In genomic region chr21:39802226-39802625, GRCh38 we compare ENCODE assay signal across 40 cellular contexts. TPM values are rescaled to one million over a fixed set of nuclear protein-coding genes. Genes with fewer than 3 reads are reported as not detected.
"Had no signal": no experiment of that assay in that cellular context is flagged by ENCODE, and none has a peak within 500 bp of the region (broad histone marks: within the 10 kb centered on the region; RNA-seq: fewer than 3 reads in every experiment).

No MANE protein-coding gene starts in this region.

- H3K27me3 Mint-ChIP-seq: activated naive CD4-positive, alpha-beta T cell treated with anti-CD3 and anti-CD28 coated beads, Interleukin-2, amount 10 ng/mL, durations not matched to agents 7 days and 5 days; activated naive CD8-positive, alpha-beta T cell; activated naive CD8-positive, alpha-beta T cell treated with anti-CD3 and anti-CD28 coated beads for 36 hours; activated naive CD8-positive, alpha-beta T cell treated with anti-CD3 and anti-CD28 coated beads, Interleukin-2, amount 10 ng/mL, durations not matched to agents 7 days and 5 days; activated naive CD8-positive, alpha-beta T cell treated with anti-CD3 and anti-CD28 coated beads, Interleukin-2, amount 50 U/mL, for 24 hours; activated T-cell treated with anti-CD3 and anti-CD28 coated beads, Interleukin-2, amount 50 U/mL, for 24 hours; central memory CD8-positive, alpha-beta T cell had no signal

- H3K4me3 ChIP-seq: adrenal gland, ascending aorta, body of pancreas, breast epithelium, cardiac muscle cell had no signal

- H3K4me1 Mint-ChIP-seq: activated naive CD4-positive, alpha-beta T cell treated with anti-CD3 and anti-CD28 coated beads, Interleukin-2, amount 10 ng/mL, durations not matched to agents 7 days and 5 days; activated naive CD4-positive, alpha-beta T cell treated with anti-CD3 and anti-CD28 coated beads, Interleukin-2, amount 50 U/mL, for 24 hours; activated naive CD8-positive, alpha-beta T cell treated with anti-CD3 and anti-CD28 coated beads for 36 hours; activated naive CD8-positive, alpha-beta T cell treated with anti-CD3 and anti-CD28 coated beads, Interleukin-2, amount 10 ng/mL, durations not matched to agents 7 days and 5 days; activated naive CD8-positive, alpha-beta T cell treated with anti-CD3 and anti-CD28 coated beads, Interleukin-2, amount 50 U/mL, for 24 hours; activated T-helper 17 cell treated with anti-CD3 and anti-CD28 coated beads, Interleukin-2, amount 50 U/mL, for 72 hours; central memory CD8-positive, alpha-beta T cell had no signal

- H3K27me3 ChIP-seq: adrenal gland, ascending aorta, body of pancreas, brain microvascular endothelial cell, breast epithelium, cardiac muscle cell had no signal

- H3K9me3 Mint-ChIP-seq: activated naive CD4-positive, alpha-beta T cell treated with anti-CD3 and anti-CD28 coated beads, Interleukin-2, amount 50 U/mL, for 24 hours; activated T-cell treated with anti-CD3 and anti-CD28 coated beads, Interleukin-2, amount 50 U/mL, for 24 hours; activated T-cell treated with anti-CD3 and anti-CD28 coated beads, Interleukin-2, amount 50 U/mL, for 72 hours; activated T-helper 1 cell treated with anti-CD3 and anti-CD28 coated beads, Interleukin-12 subunit alpha, Interleukin-12 subunit beta, Interleukin-2, Interleukin-4 antibody, amounts not matched to agents 30 ng/mL and 10 ng/mL and 1 ng/mL, durations not matched to agents 14 hours and 24 hours and 36 hours; activated T-helper 2 cell treated with anti-CD3 and anti-CD28 coated beads, Interferon-gamma antibody, Interleukin-2, Interleukin-4, amounts not matched to agents 10 μg/mL and 5 μg/mL and 100 μg/mL, durations not matched to agents 14 hours and 24 hours and 36 hours; brain had no signal

- H3K36me3 ChIP-seq: adrenal gland, ascending aorta, brain microvascular endothelial cell, breast epithelium, cardiac muscle cell had no signal

- DNase-seq: activated effector memory CD4-positive, alpha-beta T cell treated with anti-CD3 and anti-CD28 coated beads, Interleukin-2, amount 50 U/mL, for 16 hours; activated effector memory CD4-positive, alpha-beta T cell treated with Interleukin-2 at 50 U/mL for 16 hours; activated gamma-delta T cell; activated gamma-delta T cell treated with Interleukin-2 at 50 U/mL for 16 hours; activated naive CD4-positive, alpha-beta T cell; activated naive CD4-positive, alpha-beta T cell treated with anti-CD3 and anti-CD28 coated beads for 36 hours; activated naive CD4-positive, alpha-beta T cell treated with anti-CD3 and anti-CD28 coated beads, Interleukin-2, amount 10 ng/mL, durations not matched to agents 7 days and 5 days; activated naive CD4-positive, alpha-beta T cell treated with anti-CD3 and anti-CD28 coated beads, Interleukin-2, amount 50 U/mL, for 16 hours; activated naive CD4-positive, alpha-beta T cell treated with Interleukin-2 at 50 U/mL for 16 hours; activated naive CD8-positive, alpha-beta T cell treated with anti-CD3 and anti-CD28 coated beads for 36 hours; activated naive CD8-positive, alpha-beta T cell treated with anti-CD3 and anti-CD28 coated beads, Interleukin-2, amount 10 ng/mL, durations not matched to agents 7 days and 5 days; activated naive CD8-positive, alpha-beta T cell treated with anti-CD3 and anti-CD28 coated beads, Interleukin-2, amount 50 U/mL, for 24 hours; activated T-cell treated with anti-CD3 and anti-CD28 coated beads, Interleukin-2, amount 50 U/mL, for 1 hour; activated T-cell treated with anti-CD3 and anti-CD28 coated beads, Interleukin-2, amount 50 U/mL, for 24 hours; activated T-cell treated with anti-CD3 and anti-CD28 coated beads, Interleukin-2, amount 50 U/mL, for 4 hours; activated T-cell treated with anti-CD3 and anti-CD28 coated beads, Interleukin-2, amount 50 U/mL, for 48 hours; activated T-cell treated with anti-CD3 and anti-CD28 coated beads, Interleukin-2, amount 50 U/mL, for 72 hours; adrenal gland; amniotic stem cell; amygdala; anterior cingulate cortex; aorta; body of pancreas; brain microvascular endothelial cell; caudate nucleus; central memory CD4-positive, alpha-beta T cell; cerebellar nuclear complex had no signal

- H3K36me3 Mint-ChIP-seq: activated naive CD4-positive, alpha-beta T cell treated with anti-CD3 and anti-CD28 coated beads, Interleukin-2, amount 10 ng/mL, durations not matched to agents 7 days and 5 days; activated naive CD4-positive, alpha-beta T cell treated with anti-CD3 and anti-CD28 coated beads, Interleukin-2, amount 50 U/mL, for 24 hours; activated naive CD4-positive, alpha-beta T cell treated with anti-CD3 and anti-CD28 coated beads, Interleukin-2, amount 50 U/mL, for 72 hours; activated naive CD8-positive, alpha-beta T cell; activated naive CD8-positive, alpha-beta T cell treated with anti-CD3 and anti-CD28 coated beads for 36 hours; activated naive CD8-positive, alpha-beta T cell treated with anti-CD3 and anti-CD28 coated beads, Interleukin-2, amount 10 ng/mL, durations not matched to agents 7 days and 5 days; brain had no signal

- H3K4me1 ChIP-seq: adrenal gland, ascending aorta, body of pancreas, breast epithelium had no signal

- H3K27ac ChIP-seq: adrenal gland, ascending aorta, body of pancreas, brain microvascular endothelial cell, breast epithelium, cardiac muscle cell had no signal

- H3K4me3 Mint-ChIP-seq: activated naive CD4-positive, alpha-beta T cell treated with anti-CD3 and anti-CD28 coated beads for 36 hours; activated naive CD4-positive, alpha-beta T cell treated with anti-CD3 and anti-CD28 coated beads, Interleukin-2, amount 10 ng/mL, durations not matched to agents 7 days and 5 days; activated naive CD4-positive, alpha-beta T cell treated with anti-CD3 and anti-CD28 coated beads, Interleukin-2, amount 50 U/mL, for 24 hours; activated naive CD8-positive, alpha-beta T cell; activated naive CD8-positive, alpha-beta T cell treated with anti-CD3 and anti-CD28 coated beads for 36 hours; activated naive CD8-positive, alpha-beta T cell treated with anti-CD3 and anti-CD28 coated beads, Interleukin-2, amount 10 ng/mL, durations not matched to agents 7 days and 5 days; activated naive CD8-positive, alpha-beta T cell treated with anti-CD3 and anti-CD28 coated beads, Interleukin-2, amount 50 U/mL, for 24 hours; activated T-cell treated with anti-CD3 and anti-CD28 coated beads, Interleukin-2, amount 50 U/mL, for 24 hours; activated T-cell treated with anti-CD3 and anti-CD28 coated beads, Interleukin-2, amount 50 U/mL, for 4 hours; activated T-cell treated with anti-CD3 and anti-CD28 coated beads, Interleukin-2, amount 50 U/mL, for 72 hours; activated T-helper 1 cell treated with anti-CD3 and anti-CD28 coated beads, Interleukin-12 subunit alpha, Interleukin-12 subunit beta, Interleukin-2, Interleukin-4 antibody, amounts not matched to agents 30 ng/mL and 10 ng/mL and 1 ng/mL, durations not matched to agents 14 hours and 24 hours and 36 hours; activated T-helper 17 cell treated with anti-CD3 and anti-CD28 coated beads, Interleukin-2, amount 50 U/mL, for 72 hours; brain; central memory CD8-positive, alpha-beta T cell had no signal

- H3K9me3 ChIP-seq: adrenal gland, ascending aorta, body of pancreas, breast epithelium had no signal

- H3K27ac Mint-ChIP-seq: activated naive CD4-positive, alpha-beta T cell treated with anti-CD3 and anti-CD28 coated beads for 36 hours; activated naive CD4-positive, alpha-beta T cell treated with anti-CD3 and anti-CD28 coated beads, Interleukin-2, amount 10 ng/mL, durations not matched to agents 7 days and 5 days; activated naive CD4-positive, alpha-beta T cell treated with anti-CD3 and anti-CD28 coated beads, Interleukin-2, amount 50 U/mL, for 24 hours; activated naive CD4-positive, alpha-beta T cell treated with anti-CD3 and anti-CD28 coated beads, Interleukin-2, amount 50 U/mL, for 72 hours; activated naive CD8-positive, alpha-beta T cell; activated naive CD8-positive, alpha-beta T cell treated with anti-CD3 and anti-CD28 coated beads for 36 hours; activated naive CD8-positive, alpha-beta T cell treated with anti-CD3 and anti-CD28 coated beads, Interleukin-2, amount 10 ng/mL, durations not matched to agents 7 days and 5 days; activated naive CD8-positive, alpha-beta T cell treated with anti-CD3 and anti-CD28 coated beads, Interleukin-2, amount 50 U/mL, for 24 hours; activated T-cell treated with anti-CD3 and anti-CD28 coated beads, Interleukin-2, amount 50 U/mL, for 24 hours; activated T-cell treated with anti-CD3 and anti-CD28 coated beads, Interleukin-2, amount 50 U/mL, for 72 hours; activated T-helper 1 cell treated with anti-CD3 and anti-CD28 coated beads, Interleukin-12 subunit alpha, Interleukin-12 subunit beta, Interleukin-2, Interleukin-4 antibody, amounts not matched to agents 30 ng/mL and 10 ng/mL and 1 ng/mL, durations not matched to agents 14 hours and 24 hours and 36 hours; activated T-helper 17 cell treated with anti-CD3 and anti-CD28 coated beads, Interleukin-2, amount 50 U/mL, for 72 hours; activated T-helper 2 cell treated with anti-CD3 and anti-CD28 coated beads, Interferon-gamma antibody, Interleukin-2, Interleukin-4, amounts not matched to agents 10 μg/mL and 5 μg/mL and 100 μg/mL, durations not matched to agents 14 hours and 24 hours and 36 hours; brain had no signal

RNA-seq across cellular contexts. Expression of gene IGSF5, which starts 57.2 kb away (rescaled TPM):
- total RNA-seq: activated naive CD4-positive, alpha-beta T cell treated with anti-CD3 and anti-CD28 coated beads for 36 hours; activated naive CD4-positive, alpha-beta T cell treated with anti-CD3 and anti-CD28 coated beads, Interleukin-2, amount 50 U/mL, for 72 hours; activated naive CD8-positive, alpha-beta T cell treated with anti-CD3 and anti-CD28 coated beads for 36 hours; activated naive CD8-positive, alpha-beta T cell treated with anti-CD3 and anti-CD28 coated beads, Interleukin-2, amount 10 ng/mL, durations not matched to agents 7 days and 5 days; activated T-cell treated with anti-CD3 and anti-CD28 coated beads, Interleukin-2, amount 50 U/mL, for 4 hours; activated T-cell treated with anti-CD3 and anti-CD28 coated beads, Interleukin-2, amount 50 U/mL, for 72 hours; activated T-helper 1 cell treated with anti-CD3 and anti-CD28 coated beads, Interleukin-12 subunit alpha, Interleukin-12 subunit beta, Interleukin-2, Interleukin-4 antibody, amounts not matched to agents 30 ng/mL and 10 ng/mL and 1 ng/mL, durations not matched to agents 14 hours and 24 hours and 36 hours; activated T-helper 17 cell treated with anti-CD3 and anti-CD28 coated beads, Interleukin-2, amount 50 U/mL, for 72 hours; activated T-helper 2 cell treated with anti-CD3 and anti-CD28 coated beads, Interferon-gamma antibody, Interleukin-2, Interleukin-4, amounts not matched to agents 10 μg/mL and 5 μg/mL and 100 μg/mL, durations not matched to agents 14 hours and 24 hours and 36 hours; aorta; ascending aorta; bronchial epithelial cell; chondrocyte had no signal
